18 cellular contexts compared by ENCODE assay signal in genomic region chr5:90967851-90968250, GRCh38.
A peak's percentile ranks its signal among the peaks of the same experiment; 100 is the strongest.
DNase-seq lines count a peak whose midpoint lies in the region; ATAC-seq and TF ChIP-seq lines count a peak whose summit lies in the region.
"Had no signal": no experiment of that assay in that cellular context is flagged by ENCODE, and none has a peak within 500 bp of the region (broad histone marks: within the 10 kb centered on the region; RNA-seq: fewer than 3 reads in every experiment).

No MANE protein-coding gene starts in this region.

- intact Hi-C loops in spleen (cut with DNase I; ENCODE audit: low total_unique reads), result no loop called here

- WGBS in spleen, 5 donors, result 22 to 55% (median 49%) methylated on average over 4 of the region's 4 CpGs
- 93% methylated on average over 4 of the region's 4 CpGs for WGBS in hepatocyte (ENCODE audit: low lambda C conversion rate, missing lambda C conversion rate)

- H3K27ac ChIP-seq in BLaER1 (no peak overlapping the region), spleen (peak overlapping the region in 6 of 8 donors; percentile 18 to 64 (median 52)), hepatocyte (no peak overlapping the region)

- H3K4me2 ChIP-seq in BLaER1 (peak overlapping the region; percentile 17; the same call in 1 of the 2 replicates), hepatocyte (no peak overlapping the region)
- H3K4me2 ChIP-seq: GM23338 had no signal

- H3K4me3 ChIP-seq in BLaER1 (no peak overlapping the region), spleen (no peak overlapping the region), hepatocyte (no peak overlapping the region)
- H3K4me3 ChIP-seq: GM12878, GM23338 had no signal

- H2AFZ ChIP-seq in hepatocyte, result no peak overlapping the region
- H2AFZ ChIP-seq: GM23338 had no signal

- H3K36me3 ChIP-seq in BLaER1, result no peaks in the 10 kb centered on the region
- H3K36me3 ChIP-seq in spleen, result no peaks in the 10 kb centered on the region
- no peaks in the 10 kb centered on the region for H3K36me3 ChIP-seq in hepatocyte (replicated peaks; ENCODE audit: insufficient read depth, low read depth)

- peak; percentile 79 for DNase-seq in dermis blood vessel endothelial cell
- DNase-seq in iris pigment epithelial cell (ENCODE audit: low read depth), result peak; percentile 44
- DNase-seq in spleen, result no peak
- no peak for DNase-seq in hepatocyte (ENCODE audit: low spot score)
- no peak for DNase-seq in NCI-H1105 treated with DMSO at 0.1 percent for 48 hours (lab: John Stamatoyannopoulos, UW)
- DNase-seq: 8988T; ACHN; C1 segment of cervical spinal cord; Calu3; CD4-positive, alpha-beta T cell; DMS 273 treated with DMSO at 0.1 percent for 48 hours; DMS79; H9 had no signal

- H4K20me1 ChIP-seq in BLaER1, result no peaks in the 10 kb centered on the region
- H4K20me1 ChIP-seq in hepatocyte (ENCODE audit: insufficient read depth, poor library complexity, severe bottlenecking), result no peaks in the 10 kb centered on the region

- H3K9me2 ChIP-seq in hepatocyte (replicated peaks; ENCODE audit: insufficient read depth), result no peaks in the 10 kb centered on the region

- no peak overlapping the region for H3K9ac ChIP-seq in BLaER1

- H3K9me3 ChIP-seq in BLaER1 (peaks cover 9% of the 10 kb centered on the region), spleen (peaks cover 0 to 15% (median 3%) of the 10 kb centered on the region in 8 donors), hepatocyte (ENCODE audit: low read depth) (no peaks in the 10 kb centered on the region)

- H3K27me3 ChIP-seq in BLaER1 (no peaks in the 10 kb centered on the region), spleen (replicated peaks in 1 of 7) (no peaks in the 10 kb centered on the region), hepatocyte (no peaks in the 10 kb centered on the region)

- peaks cover 15% of the 10 kb centered on the region for H3K4me1 ChIP-seq in BLaER1
- H3K4me1 ChIP-seq in spleen, result no peaks in the 10 kb centered on the region
- H3K4me1 ChIP-seq in hepatocyte (ENCODE audit: insufficient read depth), result no peaks in the 10 kb centered on the region

- ATAC-seq in GM19324 (IDR thresholded peaks at IDR 0.05; ENCODE audit: low FRiP score, unreplicated experiment), result no peak
- ATAC-seq: GM12878, GM23338, HepG2 had no signal

- TF ChIP-seq CTCF in spleen (IDR thresholded peaks at IDR 0.05 in 8 of 11, conservative IDR thresholded peaks at IDR 0.05 in 3 of 11), result no peak
- no peak for TF ChIP-seq CTCF in hepatocyte (IDR thresholded peaks at IDR 0.05; ENCODE audit: poor library complexity)

- TF ChIP-seq POLR2A in spleen (IDR thresholded peaks at IDR 0.05), result no peak

- no peaks in the 10 kb centered on the region for H3K79me2 ChIP-seq in hepatocyte

Comparison
In these comparisons a context has a peak if more than half of its experiments do, and no peak if none do; other contexts are left out.
1. H3K27ac ChIP-seq: peak in spleen (6 of 8); none in BLaER1 (single experiment) and hepatocyte (single experiment).
2. DNase-seq: peak in dermis blood vessel endothelial cell (single experiment) and iris pigment epithelial cell (single experiment); none in spleen (single experiment), hepatocyte (single experiment) and NCI-H1105 treated with DMSO at 0.1 percent for 48 hours (single experiment).